Comparison of ENCODE assay signal across 8 cellular contexts in genomic region chr14:50230601-50231474, GRCh38. TPM values are rescaled to one million over a fixed set of nuclear protein-coding genes. Genes with fewer than 3 reads are reported as not detected.
DNase-seq lines count a peak whose midpoint lies in the region; ATAC-seq and TF ChIP-seq lines count a peak whose summit lies in the region.

No MANE protein-coding gene starts in this region.

- DNase-seq in NCI-H748 (lab: John Stamatoyannopoulos, UW; ENCODE audit: unreplicated experiment) (peak; percentile 65), NCI-H748 treated with DMSO at 0.1 percent for 48 hours (lab: John Stamatoyannopoulos, UW) (no peak), NCI-H1417 (lab: John Stamatoyannopoulos, UW) (peak; percentile 60 to 87 (median 75)), dorsolateral prefrontal cortex (peak in 8 of 10 donors; percentile 22 to 66 (median 43)), lower leg skin (ENCODE audit: low spot score in 2 of 2) (peak; percentile 40 to 89)
- DNase-seq in activated CD4-positive, alpha-beta T cell treated with anti-CD3 and anti-CD28 coated beads, Interleukin-2, amount 50 U/mL, for 1 hour = peak; percentile 12
- peak; percentile 10 to 22 for DNase-seq in stimulated activated CD4-positive, alpha-beta T cell treated with anti-CD3 and anti-CD28 coated beads, Interleukin-4, amount 100 ng/mL, for 48 hours (ENCODE audit: low read depth in 2 of 2)

- intact Hi-C loops in dorsolateral prefrontal cortex (cut with DNase I) (loop anchor here (2.0 to 5.0 kb wide), 7 partner anchors 81 to 379 kb away; partner anchors contain the start of genes DMAC2L (in 2 of the 2), L2HGDH (in 2 of the 2), ARF6 (in 1 of the 2) and NEMF (in 1 of the 2)), lower leg skin (cut with DNase I; ENCODE audit: low total_unique reads) (no loop called here)

- H3K4me3 ChIP-seq in dorsolateral prefrontal cortex (peak overlapping the region; percentile 53 to 90 (median 79)), lower leg skin (ENCODE audit: low read depth, poor library complexity, severe bottlenecking) (peak overlapping the region; percentile 78)

- TF ChIP-seq CTCF in dorsolateral prefrontal cortex (IDR thresholded peaks at IDR 0.05 in 54 of 56, conservative IDR thresholded peaks at IDR 0.05 in 2 of 56; ENCODE audit: low read depth in 1 of 56, partially characterized antibody in 56 of 56) (no peak), lower leg skin (IDR thresholded peaks at IDR 0.05) (no peak)

- no peak for TF ChIP-seq POLR2A in lower leg skin (IDR thresholded peaks at IDR 0.05)

- H3K27me3 ChIP-seq in dorsolateral prefrontal cortex = no peaks in the 10 kb centered on the region

- WGBS in lower leg skin, 2 donors = 0 to 1% methylated on average over 24 to 28 of the region's 66 CpGs

- peak; percentile 38 for ATAC-seq in HG02840 (IDR thresholded peaks at IDR 0.05; ENCODE audit: low FRiP score, unreplicated experiment)

- H3K27ac ChIP-seq in dorsolateral prefrontal cortex = peak overlapping the region; percentile 46 to 100 (median 96)

RNA-seq across cellular contexts. Expression of gene SOS2, which starts 0.5 kb away (rescaled TPM):
- total RNA-seq in dorsolateral prefrontal cortex (10 to 100 TPM; 23.8 to 58.9 (median 37.3) TPM), lower leg skin (10 to 100 TPM; 23.9 to 29.5 (median 26.2) TPM)
